Comparison of ENCODE assay signal across 8 cellular contexts in the genomic region with DNA sequence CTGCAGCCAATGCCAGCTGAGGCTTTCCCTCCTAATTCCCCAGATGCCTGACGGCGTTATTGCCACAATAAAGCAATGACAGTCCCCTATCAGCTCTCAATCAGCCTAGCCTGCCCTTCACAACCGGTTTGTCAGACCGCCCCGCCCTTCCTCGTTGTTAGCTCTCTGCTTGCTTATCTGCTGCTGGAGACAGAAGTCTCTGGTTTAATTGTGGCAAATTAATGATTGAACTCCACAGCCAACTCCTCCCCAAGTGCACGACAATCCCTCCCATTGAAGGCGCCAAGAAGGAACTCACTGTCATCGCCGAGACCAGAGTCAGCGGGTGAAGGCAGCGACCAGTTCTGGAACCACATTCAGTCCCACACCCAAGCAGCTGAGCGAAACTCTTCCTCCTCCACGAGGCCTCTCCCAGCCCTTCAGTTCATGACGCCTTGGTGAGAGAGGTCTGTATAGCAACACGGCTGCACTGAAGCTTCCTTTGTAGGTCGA.
DNase-seq lines count a peak whose midpoint lies in the region; ATAC-seq and TF ChIP-seq lines count a peak whose summit lies in the region.

No MANE protein-coding gene starts in this region.

- H3K27me3 ChIP-seq in foreskin keratinocyte (no peaks in the 10 kb centered on the region), transverse colon (no peaks in the 10 kb centered on the region)

- TF ChIP-seq POLR2A in transverse colon (IDR thresholded peaks at IDR 0.05), result peak; percentile 87

- WGBS in transverse colon (ENCODE audit: low coverage in 1 of 2), 2 donors, result 6 to 10% methylated on average over 2 to 17 of the region's 17 CpGs

- H3K27ac ChIP-seq in foreskin keratinocyte (peak overlapping the region; percentile 40), transverse colon (peak overlapping the region; percentile 77 to 84 (median 84))

- H3K9me3 ChIP-seq in T-helper 17 cell (ENCODE audit: control insufficient read depth, low read length, poor library complexity, severe bottlenecking), result no peaks in the 10 kb centered on the region
- no peaks in the 10 kb centered on the region for H3K9me3 ChIP-seq in transverse colon

- ATAC-seq in GM18870 (IDR thresholded peaks at IDR 0.05; ENCODE audit: unreplicated experiment) (peak; percentile 82), HG03108 (IDR thresholded peaks at IDR 0.05; ENCODE audit: unreplicated experiment) (peak; percentile 66), T-helper 17 cell (peak; percentile 90), foreskin keratinocyte (peak; percentile 52)

- intact Hi-C loops in transverse colon (cut with DNase I; ENCODE audit: low total_unique reads), result no loop called here

- H3K4me1 ChIP-seq in foreskin keratinocyte (peaks cover 32% of the 10 kb centered on the region), transverse colon (peaks cover 8 to 57% (median 38%) of the 10 kb centered on the region in 4 donors)

- H3K4me3 Mint-ChIP-seq in T-helper 17 cell, result peak overlapping the region; percentile 90

- no peak for TF ChIP-seq EP300 in transverse colon (IDR thresholded peaks at IDR 0.05; ENCODE audit: low read depth)

- peak overlapping the region; percentile 96 for H3K27ac Mint-ChIP-seq in T-helper 17 cell

- H3K36me3 ChIP-seq in transverse colon, result no peaks in the 10 kb centered on the region

- H3K4me1 Mint-ChIP-seq in T-helper 17 cell, result peaks cover 25% of the 10 kb centered on the region

- DNase-seq in T-helper 17 cell (peak in 2 of 3 donors; percentile 44 to 54), foreskin keratinocyte (peak in 1 of 2 donors; percentile 48), transverse colon (peak; percentile 94), SIG-M5 treated with dmso at 0.1 percent for 504 hours (lab: John Stamatoyannopoulos, UW; ENCODE audit: unreplicated experiment) (no peak), NCI-H2029 treated with DMSO at 0.1 percent for 48 hours (lab: John Stamatoyannopoulos, UW) (no peak), GM13977 (ENCODE audit: low spot score) (no peak)

- peaks cover 16% of the 10 kb centered on the region for H3K27me3 Mint-ChIP-seq in T-helper 17 cell

- H3K36me3 Mint-ChIP-seq in T-helper 17 cell (ENCODE audit: low read depth), result no peaks in the 10 kb centered on the region

- in situ Hi-C loops in transverse colon (cut with MboI; ENCODE audit: low pct_ligation_motif_present in 1 of 4, low pct_unique_long_range_greater_than_20kb in 1 of 4, low sequenced_read_pairs in 3 of 4) (loop anchor here in 1 of 4 donors (10.0 kb wide), 1 partner anchor 57 kb away; no protein-coding TSS in a partner anchor), GM13977 (cut with MboI; ENCODE audit: low pct_unique_long_range_greater_than_20kb, low sequenced_read_pairs, unreplicated experiment) (no loop called here)

- H3K4me3 ChIP-seq in transverse colon, result peak overlapping the region in 1 of 4 donors; percentile 5

- TF ChIP-seq CTCF in foreskin keratinocyte (conservative IDR thresholded peaks at IDR 0.05) (no peak), transverse colon (IDR thresholded peaks at IDR 0.05) (no peak), GM13977 (IDR thresholded peaks at IDR 0.05; ENCODE audit: extremely low read depth, insufficient read depth, missing control alignments) (no peak)

Comparison
In these comparisons a context has a peak if more than half of its experiments do, and no peak if none do; other contexts are left out.
1. DNase-seq: peak in T-helper 17 cell (2 of 3) and transverse colon (single experiment); none in SIG-M5 treated with dmso at 0.1 percent for 504 hours (single experiment), NCI-H2029 treated with DMSO at 0.1 percent for 48 hours (single experiment) and GM13977 (single experiment).
2. Peak in every context shown above with its lines, with median percentiles within 50 percentile points of each other: ATAC-seq.